Comparison of ENCODE assay signal across 8 cellular contexts in the genomic region with DNA sequence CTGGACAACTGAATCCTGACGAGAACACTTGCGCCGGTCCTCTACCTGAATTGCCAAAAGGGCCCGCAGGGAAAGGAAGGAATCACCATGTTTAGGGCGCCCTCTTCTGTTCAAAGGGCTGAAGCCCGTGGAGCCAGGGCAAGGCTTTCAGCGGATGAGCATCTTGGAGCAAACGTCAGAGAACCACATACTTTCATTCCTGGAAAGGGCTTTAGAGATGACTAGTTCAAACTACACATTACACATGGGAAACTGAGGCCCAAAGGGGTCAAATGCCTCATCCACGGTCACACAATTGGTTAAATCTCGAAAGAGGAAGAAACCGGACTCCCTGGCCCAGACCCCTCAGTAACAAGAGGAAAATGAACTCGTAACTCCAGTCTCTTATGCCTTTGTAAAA. TPM values are rescaled to one million over a fixed set of nuclear protein-coding genes. Genes with fewer than 3 reads are reported as not detected.
DNase-seq lines count a peak whose midpoint lies in the region; ATAC-seq, FAIRE-seq and TF ChIP-seq lines count a peak whose summit lies in the region.

No MANE protein-coding gene starts in this region.

- H3K27me3 Mint-ChIP-seq in WTC11 (ENCODE audit: low read depth) = peaks cover 7% of the 10 kb centered on the region; the same call in 1 of the 2 replicates

- FAIRE-seq in D721Med (lab: Jason Lieb, UNC) = no peak

- no peaks in the 10 kb centered on the region for H3K4me1 Mint-ChIP-seq in WTC11

- H3K36me3 Mint-ChIP-seq in WTC11 = no peaks in the 10 kb centered on the region

- H3K4me3 Mint-ChIP-seq in WTC11 = no peak overlapping the region

- no peaks in the 10 kb centered on the region for H3K4me1 ChIP-seq in HEK293 (ENCODE audit: control insufficient read depth, insufficient read depth, low read length)

- no peak for DNase-seq in D721Med (ENCODE audit: insufficient read length, low spot score)
- peak; percentile 71 for DNase-seq in NCI-H2171 (lab: John Stamatoyannopoulos, UW)
- peak; percentile 83 for DNase-seq in WTC11 (ENCODE audit: low spot score)
- DNase-seq in cerebellar cortex (ENCODE audit: low spot score) = peak; percentile 63
- DNase-seq in left kidney (ENCODE audit: low read depth, low spot score) = peak; percentile 89
- peak; percentile 51 to 52 for DNase-seq in stimulated activated CD4-positive, alpha-beta T cell treated with anti-CD3 and anti-CD28 coated beads, Interleukin-4, amount 100 ng/mL, for 48 hours (ENCODE audit: low read depth in 2 of 2)

- no peaks in the 10 kb centered on the region for H3K36me3 ChIP-seq in HEK293 (ENCODE audit: control insufficient read depth in 2 of 2, insufficient read depth in 1 of 2, low read length in 2 of 2)

- H3K27ac ChIP-seq in HEK293 (ENCODE audit: extremely low read depth, low read depth, low read length) = no peak overlapping the region

- POLR2A ChIA-PET in HEK293 (lab: Yijun Ruan, JAX) = no interaction called here
- POLR2A ChIA-PET in WTC11 (lab: Charles Lee) = no interaction called here

- TF ChIP-seq CTCF in D721Med (IDR thresholded peaks at IDR 0.05; ENCODE audit: insufficient read depth, missing control alignments) (peak; percentile 92), HEK293 (tag by site-specific recombination; IDR thresholded peaks at IDR 0.05) (peak; percentile 86), WTC11 (IDR thresholded peaks at IDR 0.05) (peak; percentile 51; the same call in 1 of the 2 replicates)

- no peaks in the 10 kb centered on the region for H3K9me3 Mint-ChIP-seq in WTC11

- CTCF ChIA-PET in HEK293 (lab: Yijun Ruan, JAX) (interaction anchor here (0.6 to 1.7 kb wide), 18 partner anchors 9 to 348 kb away, joined by 3 to 16 read pairs (median 4); a partner anchor contains a TSS), WTC11 (lab: Charles Lee) (interaction anchor here (0.6 to 2.5 kb wide), 8 partner anchors 12 to 282 kb away, joined by 3 to 5 read pairs (median 4); a partner anchor contains a TSS)

- ATAC-seq in WTC11 (peak; percentile 96), GM19023 (IDR thresholded peaks at IDR 0.05; ENCODE audit: unreplicated experiment) (no peak)

- H3K4me3 ChIP-seq in HEK293 (ENCODE audit: low read depth, low read length) = no peak overlapping the region

- H3K27ac Mint-ChIP-seq in WTC11 = no peak overlapping the region

- H3K9me3 ChIP-seq in HEK293 (ENCODE audit: control insufficient read depth, insufficient read depth, low read depth, low read length) = no peaks in the 10 kb centered on the region

TF ChIP-seq in HEK293, 187 proteins besides CTCF, POLR2A, EP300 and RAD21 (continues in another document):
- TF ChIP-seq ZSCAN30 (tag by site-specific recombination; IDR thresholded peaks at IDR 0.05) (0 out of 2 replicates have a peak, but pooled peaks have one; percentile 25), ZNF707 (tag by site-specific recombination; IDR thresholded peaks at IDR 0.05) (no peak), ZBTB8A (tag by site-specific recombination; IDR thresholded peaks at IDR 0.05) (peak; percentile 37; the same call in 1 of the 2 replicates), ZNF654 (tag by site-specific recombination; IDR thresholded peaks at IDR 0.05; ENCODE audit: low read depth) (peak; percentile 99), ZFP37 (tag by site-specific recombination; IDR thresholded peaks at IDR 0.05) (no peak)
- TF ChIP-seq, protein P1, sequence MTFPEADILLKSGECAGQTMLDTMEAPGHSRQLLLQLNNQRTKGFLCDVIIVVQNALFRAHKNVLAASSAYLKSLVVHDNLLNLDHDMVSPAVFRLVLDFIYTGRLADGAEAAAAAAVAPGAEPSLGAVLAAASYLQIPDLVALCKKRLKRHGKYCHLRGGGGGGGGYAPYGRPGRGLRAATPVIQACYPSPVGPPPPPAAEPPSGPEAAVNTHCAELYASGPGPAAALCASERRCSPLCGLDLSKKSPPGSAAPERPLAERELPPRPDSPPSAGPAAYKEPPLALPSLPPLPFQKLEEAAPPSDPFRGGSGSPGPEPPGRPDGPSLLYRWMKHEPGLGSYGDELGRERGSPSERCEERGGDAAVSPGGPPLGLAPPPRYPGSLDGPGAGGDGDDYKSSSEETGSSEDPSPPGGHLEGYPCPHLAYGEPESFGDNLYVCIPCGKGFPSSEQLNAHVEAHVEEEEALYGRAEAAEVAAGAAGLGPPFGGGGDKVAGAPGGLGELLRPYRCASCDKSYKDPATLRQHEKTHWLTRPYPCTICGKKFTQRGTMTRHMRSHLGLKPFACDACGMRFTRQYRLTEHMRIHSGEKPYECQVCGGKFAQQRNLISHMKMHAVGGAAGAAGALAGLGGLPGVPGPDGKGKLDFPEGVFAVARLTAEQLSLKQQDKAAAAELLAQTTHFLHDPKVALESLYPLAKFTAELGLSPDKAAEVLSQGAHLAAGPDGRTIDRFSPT (tag by site-specific recombination; IDR thresholded peaks at IDR 0.05) = no peak
- TF ChIP-seq, protein P2, sequence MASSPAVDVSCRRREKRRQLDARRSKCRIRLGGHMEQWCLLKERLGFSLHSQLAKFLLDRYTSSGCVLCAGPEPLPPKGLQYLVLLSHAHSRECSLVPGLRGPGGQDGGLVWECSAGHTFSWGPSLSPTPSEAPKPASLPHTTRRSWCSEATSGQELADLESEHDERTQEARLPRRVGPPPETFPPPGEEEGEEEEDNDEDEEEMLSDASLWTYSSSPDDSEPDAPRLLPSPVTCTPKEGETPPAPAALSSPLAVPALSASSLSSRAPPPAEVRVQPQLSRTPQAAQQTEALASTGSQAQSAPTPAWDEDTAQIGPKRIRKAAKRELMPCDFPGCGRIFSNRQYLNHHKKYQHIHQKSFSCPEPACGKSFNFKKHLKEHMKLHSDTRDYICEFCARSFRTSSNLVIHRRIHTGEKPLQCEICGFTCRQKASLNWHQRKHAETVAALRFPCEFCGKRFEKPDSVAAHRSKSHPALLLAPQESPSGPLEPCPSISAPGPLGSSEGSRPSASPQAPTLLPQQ (tag by site-specific recombination; IDR thresholded peaks at IDR 0.05) = peak; percentile 57

TF ChIP-seq in WTC11, 78 proteins besides CTCF, POLR2A, EP300 and RAD21 (continues in another document):
- TF ChIP-seq ZNF232 (CRISPR knock-in tag; IDR thresholded peaks at IDR 0.05) = no peak
- TF ChIP-seq, protein P3, sequence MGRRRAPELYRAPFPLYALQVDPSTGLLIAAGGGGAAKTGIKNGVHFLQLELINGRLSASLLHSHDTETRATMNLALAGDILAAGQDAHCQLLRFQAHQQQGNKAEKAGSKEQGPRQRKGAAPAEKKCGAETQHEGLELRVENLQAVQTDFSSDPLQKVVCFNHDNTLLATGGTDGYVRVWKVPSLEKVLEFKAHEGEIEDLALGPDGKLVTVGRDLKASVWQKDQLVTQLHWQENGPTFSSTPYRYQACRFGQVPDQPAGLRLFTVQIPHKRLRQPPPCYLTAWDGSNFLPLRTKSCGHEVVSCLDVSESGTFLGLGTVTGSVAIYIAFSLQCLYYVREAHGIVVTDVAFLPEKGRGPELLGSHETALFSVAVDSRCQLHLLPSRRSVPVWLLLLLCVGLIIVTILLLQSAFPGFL (CRISPR knock-in tag; IDR thresholded peaks at IDR 0.05; ENCODE audit: borderline replicate concordance) = no peak
- TF ChIP-seq ELF4 (CRISPR knock-in tag; IDR thresholded peaks at IDR 0.05; ENCODE audit: low read depth) = no peak
- TF ChIP-seq, protein P4, sequence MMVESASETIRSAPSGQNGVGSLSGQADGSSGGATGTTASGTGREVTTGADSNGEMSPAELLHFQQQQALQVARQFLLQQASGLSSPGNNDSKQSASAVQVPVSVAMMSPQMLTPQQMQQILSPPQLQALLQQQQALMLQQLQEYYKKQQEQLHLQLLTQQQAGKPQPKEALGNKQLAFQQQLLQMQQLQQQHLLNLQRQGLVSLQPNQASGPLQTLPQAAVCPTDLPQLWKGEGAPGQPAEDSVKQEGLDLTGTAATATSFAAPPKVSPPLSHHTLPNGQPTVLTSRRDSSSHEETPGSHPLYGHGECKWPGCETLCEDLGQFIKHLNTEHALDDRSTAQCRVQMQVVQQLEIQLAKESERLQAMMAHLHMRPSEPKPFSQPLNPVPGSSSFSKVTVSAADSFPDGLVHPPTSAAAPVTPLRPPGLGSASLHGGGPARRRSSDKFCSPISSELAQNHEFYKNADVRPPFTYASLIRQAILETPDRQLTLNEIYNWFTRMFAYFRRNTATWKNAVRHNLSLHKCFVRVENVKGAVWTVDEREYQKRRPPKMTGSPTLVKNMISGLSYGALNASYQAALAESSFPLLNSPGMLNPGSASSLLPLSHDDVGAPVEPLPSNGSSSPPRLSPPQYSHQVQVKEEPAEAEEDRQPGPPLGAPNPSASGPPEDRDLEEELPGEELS (CRISPR knock-in tag; IDR thresholded peaks at IDR 0.05) = no peak
- TF ChIP-seq, protein P5, sequence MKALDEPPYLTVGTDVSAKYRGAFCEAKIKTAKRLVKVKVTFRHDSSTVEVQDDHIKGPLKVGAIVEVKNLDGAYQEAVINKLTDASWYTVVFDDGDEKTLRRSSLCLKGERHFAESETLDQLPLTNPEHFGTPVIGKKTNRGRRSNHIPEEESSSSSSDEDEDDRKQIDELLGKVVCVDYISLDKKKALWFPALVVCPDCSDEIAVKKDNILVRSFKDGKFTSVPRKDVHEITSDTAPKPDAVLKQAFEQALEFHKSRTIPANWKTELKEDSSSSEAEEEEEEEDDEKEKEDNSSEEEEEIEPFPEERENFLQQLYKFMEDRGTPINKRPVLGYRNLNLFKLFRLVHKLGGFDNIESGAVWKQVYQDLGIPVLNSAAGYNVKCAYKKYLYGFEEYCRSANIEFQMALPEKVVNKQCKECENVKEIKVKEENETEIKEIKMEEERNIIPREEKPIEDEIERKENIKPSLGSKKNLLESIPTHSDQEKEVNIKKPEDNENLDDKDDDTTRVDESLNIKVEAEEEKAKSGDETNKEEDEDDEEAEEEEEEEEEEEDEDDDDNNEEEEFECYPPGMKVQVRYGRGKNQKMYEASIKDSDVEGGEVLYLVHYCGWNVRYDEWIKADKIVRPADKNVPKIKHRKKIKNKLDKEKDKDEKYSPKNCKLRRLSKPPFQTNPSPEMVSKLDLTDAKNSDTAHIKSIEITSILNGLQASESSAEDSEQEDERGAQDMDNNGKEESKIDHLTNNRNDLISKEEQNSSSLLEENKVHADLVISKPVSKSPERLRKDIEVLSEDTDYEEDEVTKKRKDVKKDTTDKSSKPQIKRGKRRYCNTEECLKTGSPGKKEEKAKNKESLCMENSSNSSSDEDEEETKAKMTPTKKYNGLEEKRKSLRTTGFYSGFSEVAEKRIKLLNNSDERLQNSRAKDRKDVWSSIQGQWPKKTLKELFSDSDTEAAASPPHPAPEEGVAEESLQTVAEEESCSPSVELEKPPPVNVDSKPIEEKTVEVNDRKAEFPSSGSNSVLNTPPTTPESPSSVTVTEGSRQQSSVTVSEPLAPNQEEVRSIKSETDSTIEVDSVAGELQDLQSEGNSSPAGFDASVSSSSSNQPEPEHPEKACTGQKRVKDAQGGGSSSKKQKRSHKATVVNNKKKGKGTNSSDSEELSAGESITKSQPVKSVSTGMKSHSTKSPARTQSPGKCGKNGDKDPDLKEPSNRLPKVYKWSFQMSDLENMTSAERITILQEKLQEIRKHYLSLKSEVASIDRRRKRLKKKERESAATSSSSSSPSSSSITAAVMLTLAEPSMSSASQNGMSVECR (CRISPR knock-in tag; IDR thresholded peaks at IDR 0.05; ENCODE audit: borderline replicate concordance) = no peak
- TF ChIP-seq ZNF219 (CRISPR knock-in tag; IDR thresholded peaks at IDR 0.05; ENCODE audit: borderline replicate concordance) = no peak
- no peak for TF ChIP-seq MYBL2 (CRISPR knock-in tag; IDR thresholded peaks at IDR 0.05)
- TF ChIP-seq GRHL2 (CRISPR knock-in tag; IDR thresholded peaks at IDR 0.05; ENCODE audit: insufficient replicate concordance, severe bottlenecking) = no peak

RNA-seq across cellular contexts. Expression of a gene that starts 11.5 kb away (rescaled TPM):
- 13.9 to 16.2 TPM (median 14.7 TPM) in 3 replicates for total RNA-seq in WTC11 (2021)
